8 cellular contexts compared by ENCODE assay signal in genomic region chr10:119270893-119271361, GRCh38.
DNase-seq lines count a peak whose midpoint lies in the region; ATAC-seq and TF ChIP-seq lines count a peak whose summit lies in the region.

No MANE protein-coding gene starts in this region.

- no peak overlapping the region for H3K27ac ChIP-seq in trophoblast cell (ENCODE audit: low read depth, low read length)

- H2BK12ac ChIP-seq in trophoblast cell (ENCODE audit: low read length): no peak overlapping the region

- peaks cover 2% of the 10 kb centered on the region for H3K9me3 ChIP-seq in trophoblast cell (ENCODE audit: insufficient read depth, low read depth, low read length)

- H3K27me3 ChIP-seq in trophoblast cell (ENCODE audit: insufficient read depth, low read length): no peaks in the 10 kb centered on the region

- POLR2A ChIA-PET in activated CD4-positive, alpha-beta T cell treated with anti-CD3 and anti-CD28 coated beads, Interleukin-2, amount 10 ng/mL, durations not matched to agents 7 days and 5 days (lab: Charles Lee): interaction anchor here (1.3 to 1.9 kb wide), 2 partner anchors 59 to 64 kb away, joined by 3 to 6 read pairs; partner anchors contain the start of gene GRK5

- no peak overlapping the region for H2AFZ ChIP-seq in trophoblast cell (ENCODE audit: insufficient read depth, low read length, poor library complexity)

- H2BK5ac ChIP-seq in trophoblast cell (ENCODE audit: low read depth, low read length, poor library complexity): no peak overlapping the region

- H3K79me2 ChIP-seq in trophoblast cell (ENCODE audit: control insufficient read depth, insufficient read depth, low read length, poor library complexity): no peaks in the 10 kb centered on the region

- H2BK120ac ChIP-seq in trophoblast cell (ENCODE audit: insufficient read depth, low read length, poor library complexity): no peak overlapping the region

- H3K23ac ChIP-seq in trophoblast cell (ENCODE audit: low read length): no peak overlapping the region

- no peak overlapping the region for H3K18ac ChIP-seq in trophoblast cell (ENCODE audit: low read length)

- no peak overlapping the region for H3K4ac ChIP-seq in trophoblast cell (ENCODE audit: low read depth, low read length)

- H3K79me1 ChIP-seq in trophoblast cell (ENCODE audit: low read length): no peaks in the 10 kb centered on the region

- CTCF ChIA-PET in activated CD4-positive, alpha-beta T cell treated with anti-CD3 and anti-CD28 coated beads, Interleukin-2, amount 10 ng/mL, durations not matched to agents 7 days and 5 days (lab: Charles Lee): interaction anchor here (0.9 to 2.5 kb wide), 5 partner anchors 9 to 19 kb away, joined by 3 to 8 read pairs (median 4); no protein-coding TSS in a partner anchor

- peak overlapping the region; percentile 92 for H3K27ac Mint-ChIP-seq in activated CD4-positive, alpha-beta T cell treated with anti-CD3 and anti-CD28 coated beads, Interleukin-2, amount 10 ng/mL, durations not matched to agents 7 days and 5 days
- H3K27ac Mint-ChIP-seq in endothelial cell (ENCODE audit: unreplicated experiment): peak overlapping the region; percentile 99

- no peak overlapping the region for H2AK5ac ChIP-seq in trophoblast cell (ENCODE audit: low read length)

- WGBS in trophoblast cell (ENCODE audit: extremely low coverage, insufficient coverage, insufficient read length): no CpG with 5 or more reads among the region's 17 CpGs

- H3K36me3 ChIP-seq in trophoblast cell (ENCODE audit: control insufficient read depth in 1 of 2, insufficient read depth in 2 of 2, low read length in 2 of 2): no peaks in the 10 kb centered on the region

- no peak overlapping the region for H3K14ac ChIP-seq in trophoblast cell (ENCODE audit: low read length)

- H3K9me3 Mint-ChIP-seq in activated CD4-positive, alpha-beta T cell treated with anti-CD3 and anti-CD28 coated beads, Interleukin-2, amount 10 ng/mL, durations not matched to agents 7 days and 5 days: no peaks in the 10 kb centered on the region
- no peaks in the 10 kb centered on the region for H3K9me3 Mint-ChIP-seq in endothelial cell (ENCODE audit: unreplicated experiment)

- H3K9ac ChIP-seq in trophoblast cell (ENCODE audit: low read length): no peak overlapping the region

- no peak overlapping the region for H4K8ac ChIP-seq in trophoblast cell (ENCODE audit: low read depth, low read length)

- H3K4me1 ChIP-seq in trophoblast cell (ENCODE audit: control insufficient read depth in 1 of 2, insufficient read depth in 2 of 2, low read length in 2 of 2): peaks cover 4 to 5% of the 10 kb centered on the region in 2 experiments

- H4K91ac ChIP-seq in trophoblast cell (ENCODE audit: low read depth, low read length): no peak overlapping the region

- no peak overlapping the region for H4K12ac ChIP-seq in trophoblast cell (ENCODE audit: low read depth, low read length)

- no peak overlapping the region for H3K4me3 ChIP-seq in trophoblast cell (ENCODE audit: low read depth, low read length)

- peak overlapping the region; percentile 49 for H3K4me3 Mint-ChIP-seq in activated CD4-positive, alpha-beta T cell treated with anti-CD3 and anti-CD28 coated beads, Interleukin-2, amount 10 ng/mL, durations not matched to agents 7 days and 5 days
- peak overlapping the region; percentile 68 for H3K4me3 Mint-ChIP-seq in endothelial cell (ENCODE audit: unreplicated experiment)

- peak; percentile 64 for DNase-seq in activated CD4-positive, alpha-beta T cell treated with anti-CD3 and anti-CD28 coated beads, Interleukin-2, amount 10 ng/mL, durations not matched to agents 7 days and 5 days
- DNase-seq in endothelial cell (ENCODE audit: low spot score) (peak; percentile 28), trophoblast cell (peak; percentile 80 to 88), cortex of kidney (lab: John Stamatoyannopoulos, UW) (no peak), NCI-H1417 (lab: John Stamatoyannopoulos, UW) (no peak), OCI-M2 (lab: John Stamatoyannopoulos, UW; ENCODE audit: unreplicated experiment) (no peak)

- H3K27me3 Mint-ChIP-seq in activated CD4-positive, alpha-beta T cell treated with anti-CD3 and anti-CD28 coated beads, Interleukin-2, amount 10 ng/mL, durations not matched to agents 7 days and 5 days: no peaks in the 10 kb centered on the region
- peaks cover 18% of the 10 kb centered on the region for H3K27me3 Mint-ChIP-seq in endothelial cell (ENCODE audit: unreplicated experiment)

- ATAC-seq in GM19043 (IDR thresholded peaks at IDR 0.05; ENCODE audit: low read depth, unreplicated experiment): peak; percentile 51
- peak; percentile 57 for ATAC-seq in HG03280 (IDR thresholded peaks at IDR 0.05; ENCODE audit: unreplicated experiment)

- TF ChIP-seq CTCF in endothelial cell (IDR thresholded peaks at IDR 0.05; ENCODE audit: unreplicated experiment): no peak

- H3K4me2 ChIP-seq in trophoblast cell (ENCODE audit: low read length): peak overlapping the region; percentile 24

- H3K36me3 Mint-ChIP-seq in activated CD4-positive, alpha-beta T cell treated with anti-CD3 and anti-CD28 coated beads, Interleukin-2, amount 10 ng/mL, durations not matched to agents 7 days and 5 days (ENCODE audit: low read depth): peaks cover 11% of the 10 kb centered on the region
- H3K36me3 Mint-ChIP-seq in endothelial cell (ENCODE audit: low read depth, unreplicated experiment): peaks cover 19% of the 10 kb centered on the region

- peaks cover 80% of the 10 kb centered on the region for H3K4me1 Mint-ChIP-seq in activated CD4-positive, alpha-beta T cell treated with anti-CD3 and anti-CD28 coated beads, Interleukin-2, amount 10 ng/mL, durations not matched to agents 7 days and 5 days
- H3K4me1 Mint-ChIP-seq in endothelial cell (ENCODE audit: unreplicated experiment): peaks cover 88% of the 10 kb centered on the region

Comparison
In these comparisons a context has a peak if more than half of its experiments do, and no peak if none do; other contexts are left out.
1. DNase-seq: peak in activated CD4-positive, alpha-beta T cell treated with anti-CD3 and anti-CD28 coated beads, Interleukin-2, amount 10 ng/mL, durations not matched to agents 7 days and 5 days (single experiment), endothelial cell (single experiment) and trophoblast cell (2 of 2); none in cortex of kidney (single experiment), NCI-H1417 (0 of 3) and OCI-M2 (single experiment).